Comparison of ENCODE assay signal across 9 cellular contexts in the genomic region with DNA sequence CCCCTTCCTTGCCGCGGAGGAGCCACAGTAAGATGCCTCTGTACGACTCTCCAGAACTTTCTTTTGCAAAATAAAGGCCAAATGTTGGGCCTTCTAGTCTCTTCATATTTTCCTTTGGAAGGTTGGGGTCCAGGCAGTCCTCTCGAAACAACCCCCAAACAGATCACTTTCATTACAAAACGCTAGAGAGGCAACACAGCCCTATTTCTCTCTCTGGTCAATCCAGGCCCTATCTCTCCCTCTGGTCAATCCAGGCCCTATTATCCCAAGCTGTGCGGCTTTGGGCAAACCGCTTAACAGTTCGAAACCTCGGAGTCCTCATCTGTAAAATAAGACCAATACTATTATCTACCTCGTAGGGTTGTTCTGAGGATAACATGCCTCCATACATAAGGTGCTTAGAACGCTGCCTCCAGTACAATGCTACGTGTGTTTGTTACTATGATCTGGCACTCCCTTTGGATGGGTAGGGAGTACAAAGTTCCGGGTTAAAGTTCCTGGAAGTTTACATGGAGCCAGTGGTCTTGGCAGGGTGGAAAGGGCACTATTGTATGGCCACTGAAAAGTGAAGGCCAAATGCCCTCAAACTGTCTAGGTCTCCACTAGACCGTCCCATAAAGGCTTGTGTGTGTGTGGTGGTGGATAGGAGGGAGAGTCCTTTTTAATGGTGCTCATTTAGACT.
DNase-seq lines count a peak whose midpoint lies in the region; ATAC-seq and TF ChIP-seq lines count a peak whose summit lies in the region.
"Had no signal": no experiment of that assay in that cellular context is flagged by ENCODE, and none has a peak within 500 bp of the region (broad histone marks: within the 10 kb centered on the region; RNA-seq: fewer than 3 reads in every experiment).

No MANE protein-coding gene starts in this region.

- H3K79me2 ChIP-seq in neural progenitor cell (ENCODE audit: low read depth), result peaks cover 18% of the 10 kb centered on the region

- peak overlapping the region; percentile 81 to 95 (median 90) for H3K4me2 ChIP-seq in BLaER1 treated with 17β-estradiol and CSF1 and Interleukin-3, amounts not matched to agents 10 nM and 100 nM
- peak overlapping the region; percentile 77 for H3K4me2 ChIP-seq in neural progenitor cell

- ATAC-seq in GM21360 (IDR thresholded peaks at IDR 0.05; ENCODE audit: unreplicated experiment), result no peak
- no peak for ATAC-seq in GM21423 (IDR thresholded peaks at IDR 0.05; ENCODE audit: unreplicated experiment)

- no peak overlapping the region for H3K27ac Mint-ChIP-seq in neural progenitor cell

- H3K27me3 Mint-ChIP-seq in neural progenitor cell (ENCODE audit: insufficient read depth, low read depth), result peaks cover 11% of the 10 kb centered on the region

- no peaks in the 10 kb centered on the region for H3K36me3 ChIP-seq in BLaER1 treated with 17β-estradiol and CSF1 and Interleukin-3, amounts not matched to agents 10 nM and 100 nM
- no peaks in the 10 kb centered on the region for H3K36me3 ChIP-seq in KOPT-K1 (ENCODE audit: insufficient read depth, low read length)
- no peaks in the 10 kb centered on the region for H3K36me3 ChIP-seq in duodenal mucosa (ENCODE audit: control insufficient read depth in 1 of 2, insufficient read depth in 2 of 2, low read length in 2 of 2)
- no peaks in the 10 kb centered on the region for H3K36me3 ChIP-seq in neural progenitor cell

- H3K36me3 Mint-ChIP-seq in neural progenitor cell, result peaks cover 4% of the 10 kb centered on the region

- H3K4me3 ChIP-seq in BLaER1 treated with 17β-estradiol and CSF1 and Interleukin-3, amounts not matched to agents 10 nM and 100 nM, result peak overlapping the region; percentile 42 to 74 (median 65)
- H3K4me3 ChIP-seq in duodenal mucosa (ENCODE audit: low read depth in 1 of 2, low read length in 2 of 2) (peak overlapping the region; percentile 61 to 65), neural progenitor cell (peak overlapping the region; percentile 44)

- peak overlapping the region; percentile 70 for H3K4me3 Mint-ChIP-seq in neural progenitor cell

- no peaks in the 10 kb centered on the region for H4K20me1 ChIP-seq in BLaER1 treated with 17β-estradiol and CSF1 and Interleukin-3, amounts not matched to agents 10 nM and 100 nM
- H4K20me1 ChIP-seq in neural progenitor cell (ENCODE audit: low read depth), result peaks cover 5% of the 10 kb centered on the region

- no peak for TF ChIP-seq CTCF in neural progenitor cell (IDR thresholded peaks at IDR 0.05)

- DNase-seq in neural progenitor cell (ENCODE audit: low spot score), result no peak
- no peak for DNase-seq in DMS53 treated with DMSO at 0.1 percent for 48 hours (lab: John Stamatoyannopoulos, UW; ENCODE audit: unreplicated experiment)
- no peak for DNase-seq in activated gamma-delta T cell treated with Interleukin-2 at 50 U/mL for 16 hours
- DNase-seq: GDM1 had no signal

- H3F3A ChIP-seq in neural progenitor cell (ENCODE audit: low read depth), result peaks cover 64% of the 10 kb centered on the region

- no peak overlapping the region for H2AFZ ChIP-seq in neural progenitor cell (replicated peaks)

- H3K27ac ChIP-seq in BLaER1 treated with 17β-estradiol and CSF1 and Interleukin-3, amounts not matched to agents 10 nM and 100 nM, result peak overlapping the region; percentile 67 to 100 (median 99); a peak in 21 of 22 replicates
- H3K27ac ChIP-seq in KOPT-K1 (ENCODE audit: low read depth, low read length, poor library complexity, severe bottlenecking) (peak overlapping the region; percentile 89), duodenal mucosa (ENCODE audit: low read depth, low read length) (peak overlapping the region; percentile 73), neural progenitor cell (no peak overlapping the region)

- H3K9me3 Mint-ChIP-seq in neural progenitor cell, result peaks cover 15% of the 10 kb centered on the region

- H3K4me1 Mint-ChIP-seq in neural progenitor cell, result peaks cover 35% of the 10 kb centered on the region

- H3K4me1 ChIP-seq in BLaER1 treated with 17β-estradiol and CSF1 and Interleukin-3, amounts not matched to agents 10 nM and 100 nM, result peaks cover 55 to 67% (median 63%) of the 10 kb centered on the region in 10 experiments
- H3K4me1 ChIP-seq in duodenal mucosa (ENCODE audit: control insufficient read depth in 1 of 2, insufficient read depth in 2 of 2, low read length in 2 of 2), result peaks cover 27 to 34% of the 10 kb centered on the region in 2 donors
- H3K4me1 ChIP-seq in neural progenitor cell, result peaks cover 9% of the 10 kb centered on the region

- peaks cover 44 to 58% (median 50%) of the 10 kb centered on the region in 11 experiments for H3K9me3 ChIP-seq in BLaER1 treated with 17β-estradiol and CSF1 and Interleukin-3, amounts not matched to agents 10 nM and 100 nM (replicated peaks in 1 of 11)
- H3K9me3 ChIP-seq in KOPT-K1 (ENCODE audit: insufficient read depth, low read length, poor library complexity, severe bottlenecking) (no peaks in the 10 kb centered on the region), duodenal mucosa (ENCODE audit: control insufficient read depth in 1 of 2, low read length in 2 of 2) (no peaks in the 10 kb centered on the region), neural progenitor cell (ENCODE audit: low read depth) (no peaks in the 10 kb centered on the region)

- H3K9ac ChIP-seq in BLaER1 treated with 17β-estradiol and CSF1 and Interleukin-3, amounts not matched to agents 10 nM and 100 nM, result peak overlapping the region; percentile 89 to 98 (median 96); a peak in 21 of 22 replicates
- H3K9ac ChIP-seq in duodenal mucosa (ENCODE audit: low read depth in 1 of 2, low read length in 2 of 2), result peak overlapping the region in 1 of 2 donors; percentile 65
- H3K9ac ChIP-seq in neural progenitor cell, result no peak overlapping the region

- H3K27me3 ChIP-seq in BLaER1 treated with 17β-estradiol and CSF1 and Interleukin-3, amounts not matched to agents 10 nM and 100 nM, result no peaks in the 10 kb centered on the region; a peak in 1 of 22 replicates
- H3K27me3 ChIP-seq in duodenal mucosa (ENCODE audit: control insufficient read depth in 1 of 2, insufficient read depth in 2 of 2, low read length in 2 of 2) (no peaks in the 10 kb centered on the region), neural progenitor cell (peaks cover 56% of the 10 kb centered on the region)
